ENCODE assay signal across 13 cellular contexts in the genomic region with DNA sequence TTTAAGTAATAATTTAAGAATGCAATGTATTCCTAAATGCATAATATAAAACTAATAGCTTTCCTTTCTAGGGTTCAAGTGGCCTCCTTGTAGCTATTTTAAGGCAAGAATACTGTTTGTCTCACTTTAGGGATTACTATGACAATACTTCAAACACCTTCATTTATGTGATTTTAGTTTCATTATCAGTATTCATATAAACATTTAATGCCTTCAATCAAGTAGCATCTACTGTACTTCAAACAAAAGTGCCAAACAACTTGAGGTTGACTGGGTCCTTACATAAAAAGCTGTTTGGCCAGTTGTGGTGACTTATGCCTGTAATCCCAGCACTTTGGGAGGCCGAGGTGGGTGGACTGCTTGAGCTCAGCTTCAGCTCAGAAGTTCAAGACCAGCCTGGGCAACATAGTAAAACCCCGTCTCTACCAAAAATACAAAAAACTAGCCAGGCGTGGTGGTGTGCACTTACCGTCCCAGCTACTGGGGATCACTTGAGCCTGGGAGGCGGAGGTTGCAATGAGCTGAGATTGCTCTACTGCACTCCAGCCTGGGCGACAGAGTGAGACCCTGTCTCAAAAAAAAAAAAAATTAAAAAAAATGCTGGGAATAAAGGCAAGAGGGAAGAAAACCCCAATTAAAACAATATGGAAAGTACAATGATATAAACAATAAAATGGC. TPM values are rescaled to one million over a fixed set of nuclear protein-coding genes. Genes with fewer than 3 reads are reported as not detected.
DNase-seq lines count a peak whose midpoint lies in the region; ATAC-seq, FAIRE-seq and TF ChIP-seq lines count a peak whose summit lies in the region.
"Had no signal": no experiment of that assay in that cellular context is flagged by ENCODE, and none has a peak within 500 bp of the region (broad histone marks: within the 10 kb centered on the region; RNA-seq: fewer than 3 reads in every experiment).

No MANE protein-coding gene starts in this region.

- no peak overlapping the region for H3K27ac ChIP-seq in kidney (ENCODE audit: low read depth in 2 of 2, low read length in 2 of 2)
- H3K27ac ChIP-seq: left ventricle myocardium inferior, SJSA1, uterus had no signal

- no peaks in the 10 kb centered on the region for H3K9me3 ChIP-seq in kidney (ENCODE audit: control insufficient read depth in 1 of 2, low read length in 2 of 2)
- H3K9me3 ChIP-seq in mucosa of descending colon, result no peaks in the 10 kb centered on the region
- H3K9me3 ChIP-seq: left ventricle myocardium inferior, SJSA1, uterus had no signal

- H3K9me3 Mint-ChIP-seq in activated T-cell treated with anti-CD3 and anti-CD28 coated beads, Interleukin-2, amount 50 U/mL, for 4 hours, result no peaks in the 10 kb centered on the region
- no peaks in the 10 kb centered on the region for H3K9me3 Mint-ChIP-seq in neural crest cell

- no peak overlapping the region for H3K9ac ChIP-seq in kidney (ENCODE audit: low read length in 2 of 2)

- H3K4me1 ChIP-seq in kidney (ENCODE audit: control insufficient read depth in 1 of 2, insufficient read depth in 1 of 2, low read depth in 1 of 2, low read length in 2 of 2) (peaks cover 7 to 10% of the 10 kb centered on the region in 2 donors), mucosa of descending colon (ENCODE audit: low read depth) (peaks cover 10% of the 10 kb centered on the region)

- FAIRE-seq in HTR-8/SVneo (lab: Jason Lieb, UNC) (peak; percentile 33), kidney (lab: Jason Lieb, UNC) (no peak)

- no peaks in the 10 kb centered on the region for H3K27me3 Mint-ChIP-seq in activated T-cell treated with anti-CD3 and anti-CD28 coated beads, Interleukin-2, amount 50 U/mL, for 4 hours (ENCODE audit: low read depth)
- no peaks in the 10 kb centered on the region for H3K27me3 Mint-ChIP-seq in neural crest cell (ENCODE audit: low read depth)

- peak overlapping the region; percentile 12 for H3K27ac Mint-ChIP-seq in neural crest cell (ENCODE audit: unreplicated experiment)

- peak overlapping the region; percentile 64 for H3K4me3 Mint-ChIP-seq in activated T-cell treated with anti-CD3 and anti-CD28 coated beads, Interleukin-2, amount 50 U/mL, for 4 hours
- no peak overlapping the region for H3K4me3 Mint-ChIP-seq in neural crest cell

- no peak for TF ChIP-seq CTCF in neural crest cell (conservative IDR thresholded peaks at IDR 0.05)
- no peak for TF ChIP-seq CTCF in kidney (IDR thresholded peaks at IDR 0.05; ENCODE audit: borderline replicate concordance, extremely low read depth, insufficient read depth)
- no peak for TF ChIP-seq CTCF in mucosa of descending colon (IDR thresholded peaks at IDR 0.05)

- H3K36me3 ChIP-seq in kidney (ENCODE audit: control insufficient read depth in 1 of 2, insufficient read depth in 2 of 2, low read length in 2 of 2) (peaks cover 0 to 2% of the 10 kb centered on the region in 2 donors), mucosa of descending colon (ENCODE audit: low read depth) (no peaks in the 10 kb centered on the region)
- H3K36me3 ChIP-seq: uterus had no signal

- intact Hi-C loops in kidney (cut with DNase I), result no loop called here
- intact Hi-C loops in mucosa of descending colon (cut with DNase I, micrococcal nuclease), result no loop called here

- H3K4me1 Mint-ChIP-seq in activated T-cell treated with anti-CD3 and anti-CD28 coated beads, Interleukin-2, amount 50 U/mL, for 4 hours (ENCODE audit: low read depth), result peaks cover 80% of the 10 kb centered on the region
- H3K4me1 Mint-ChIP-seq in neural crest cell, result peaks cover 40% of the 10 kb centered on the region

- peaks cover 20% of the 10 kb centered on the region for H3K36me3 Mint-ChIP-seq in activated T-cell treated with anti-CD3 and anti-CD28 coated beads, Interleukin-2, amount 50 U/mL, for 4 hours (ENCODE audit: insufficient read depth)
- peaks cover 3% of the 10 kb centered on the region for H3K36me3 Mint-ChIP-seq in neural crest cell (ENCODE audit: low read depth)

- no peak for DNase-seq in activated T-cell treated with anti-CD3 and anti-CD28 coated beads, Interleukin-2, amount 50 U/mL, for 4 hours
- DNase-seq in activated T-cell treated with anti-CD3 and anti-CD28 coated beads for 4 hours, result no peak
- no peak for DNase-seq in HTR-8/SVneo (ENCODE audit: insufficient read length, low spot score)
- no peak for DNase-seq in neural crest cell (ENCODE audit: low read depth, low spot score)
- DNase-seq in SW 1271 (lab: John Stamatoyannopoulos, UW), result no peak
- no peak for DNase-seq in kidney
- DNase-seq in mucosa of descending colon, result no peak
- DNase-seq: ACHN; activated CD4-positive, alpha-beta T cell treated with anti-CD3 and anti-CD28 coated beads, Interleukin-2, amount 50 U/mL, for 48 hours; left ventricle myocardium inferior; uterus had no signal

- peak; percentile 28 to 30 for ATAC-seq in activated T-cell treated with anti-CD3 and anti-CD28 coated beads, Interleukin-2, amount 50 U/mL, for 4 hours
- ATAC-seq in GM21717 (IDR thresholded peaks at IDR 0.05; ENCODE audit: unreplicated experiment), result peak; percentile 56
- no peak for ATAC-seq in mucosa of descending colon

- H3K4me3 ChIP-seq in kidney (ENCODE audit: low read length in 2 of 2) (no peak overlapping the region), mucosa of descending colon (no peak overlapping the region)
- H3K4me3 ChIP-seq: left ventricle myocardium inferior, SJSA1, uterus had no signal

RNA-seq across cellular contexts. Expression of gene MEX3C, which starts 9.3 kb away (rescaled TPM):
- 10 to 100 TPM; 67.4 to 89.2 (median 80.3) TPM for total RNA-seq in activated T-cell treated with anti-CD3 and anti-CD28 coated beads, Interleukin-2, amount 50 U/mL, for 4 hours
- 69.3 and 70.7 TPM in 2 replicates for total RNA-seq in neural crest cell
- 36.6 TPM for total RNA-seq in kidney
- polyA plus RNA-seq in kidney (ENCODE audit: insufficient read depth, low read depth, low replicate concordance), result 9.5 TPM
- total RNA-seq in mucosa of descending colon, result 10 to 100 TPM; 20.8 to 30.1 (median 27.0) TPM
